ENCODE assay signal across 8 cellular contexts in the genomic region with DNA sequence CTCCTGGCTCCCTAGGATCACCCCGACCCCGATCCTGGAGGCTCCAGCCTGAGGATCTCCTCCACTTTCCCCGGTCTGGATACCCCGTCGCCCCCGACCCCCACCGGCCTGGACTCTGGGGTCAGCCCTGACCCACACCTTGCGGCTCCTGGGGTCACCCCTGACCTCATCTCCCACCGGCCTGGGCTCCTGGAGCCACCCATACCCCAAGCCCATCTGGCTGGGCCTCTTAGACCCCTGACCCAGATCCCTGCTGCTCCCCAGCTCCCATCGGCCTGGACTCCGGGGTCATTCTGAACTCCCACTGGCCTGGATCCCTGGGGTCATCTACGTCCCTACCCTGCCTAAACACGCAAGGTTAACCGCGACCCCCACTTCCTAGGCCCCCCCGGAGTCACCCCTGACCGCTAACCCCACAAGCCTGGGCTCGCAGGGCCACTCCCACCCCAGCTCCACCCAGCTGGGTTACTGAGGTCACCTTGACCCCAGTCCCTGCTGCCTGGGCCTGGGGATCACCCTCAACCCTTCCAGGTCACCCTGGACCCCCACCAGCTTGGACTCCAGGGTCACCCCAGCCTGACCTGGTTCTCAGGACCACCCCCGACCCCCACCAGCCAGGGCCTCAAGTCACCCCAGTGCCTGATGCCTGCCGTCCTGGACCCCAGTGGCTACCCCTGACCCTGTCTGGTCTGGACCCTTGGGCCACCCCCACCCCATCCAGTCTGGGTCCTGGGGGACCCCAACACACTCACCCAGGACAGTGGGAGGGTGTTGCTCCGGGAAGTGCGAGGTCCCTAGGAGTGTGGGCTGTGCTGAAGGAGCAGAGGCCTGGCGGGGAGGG. TPM values are rescaled to one million over a fixed set of nuclear protein-coding genes. Genes with fewer than 3 reads are reported as not detected.
A peak's percentile ranks its signal among the peaks of the same experiment; 100 is the strongest.
DNase-seq lines count a peak whose midpoint lies in the region.

No MANE protein-coding gene starts in this region.

- no peaks in the 10 kb centered on the region for H3K27me3 Mint-ChIP-seq in CD4-positive, alpha-beta memory T cell

- intact Hi-C loops in CD4-positive, alpha-beta memory T cell (cut with micrococcal nuclease), result loop anchor here (5.0 kb wide), 1 partner anchor 44 kb away; no protein-coding TSS in a partner anchor

- H3K9me3 ChIP-seq in CD4-positive, alpha-beta memory T cell (ENCODE audit: control insufficient read depth in 1 of 2, low read length in 2 of 2), result no peaks in the 10 kb centered on the region
- no peaks in the 10 kb centered on the region for H3K9me3 ChIP-seq in adipocyte (ENCODE audit: control insufficient read depth, low read length)

- H3K4me3 Mint-ChIP-seq in CD4-positive, alpha-beta memory T cell, result peak overlapping the region; percentile 90 to 100 (median 96)

- CTCF ChIA-PET in CD4-positive, alpha-beta memory T cell (lab: Charles Lee; ENCODE audit: partially characterized antibody), result interaction anchor here (1.0 to 6.8 kb wide), 7 partner anchors 17 to 72 kb away, joined by 3 to 50 read pairs (median 4); no protein-coding TSS in a partner anchor

- H3K4me1 ChIP-seq in CD4-positive, alpha-beta memory T cell (ENCODE audit: insufficient read depth, low read length), result peaks cover 43% of the 10 kb centered on the region
- peaks cover 20% of the 10 kb centered on the region for H3K4me1 ChIP-seq in adipocyte (ENCODE audit: control insufficient read depth, insufficient read depth, low read length)

- peak overlapping the region; percentile 94 for H3K27ac ChIP-seq in CD4-positive, alpha-beta memory T cell (ENCODE audit: low read depth, low read length)

- POLR2A ChIA-PET in CD4-positive, alpha-beta memory T cell (lab: Charles Lee; ENCODE audit: partially characterized antibody), result interaction anchor here (0.6 to 8.5 kb wide), 5 partner anchors 24 to 92 kb away, joined by 3 to 216 read pairs (median 33); partner anchors contain the start of gene AP5Z1

- peak overlapping the region; percentile 59 to 73 for H3K4me3 ChIP-seq in CD4-positive, alpha-beta memory T cell (ENCODE audit: low read length in 2 of 2)
- peak overlapping the region; percentile 97 for H3K4me3 ChIP-seq in adipocyte (ENCODE audit: low read length)
- peak overlapping the region; percentile 30 for H3K4me3 ChIP-seq in iPS-11a (ENCODE audit: low read depth, low read length)

- H3K36me3 Mint-ChIP-seq in CD4-positive, alpha-beta memory T cell, result peaks cover 7 to 18% of the 10 kb centered on the region in 2 donors

- H3K9ac ChIP-seq in adipocyte (ENCODE audit: low read length), result peak overlapping the region; percentile 97

- no peaks in the 10 kb centered on the region for H3K27me3 ChIP-seq in CD4-positive, alpha-beta memory T cell (ENCODE audit: insufficient read depth, low read length)
- H3K27me3 ChIP-seq in adipocyte (replicated peaks; ENCODE audit: control insufficient read depth, insufficient read depth, low read length), result no peaks in the 10 kb centered on the region

- H3K4me1 Mint-ChIP-seq in CD4-positive, alpha-beta memory T cell, result peaks cover 27 to 47% (median 36%) of the 10 kb centered on the region in 4 donors

- peak in 2 of 5 donors; percentile 5 to 50 for DNase-seq in CD4-positive, alpha-beta memory T cell
- peak; percentile 32 for DNase-seq in NCI-H69 (lab: John Stamatoyannopoulos, UW)
- DNase-seq in adipocyte (ENCODE audit: low read depth), result peak; percentile 18
- DNase-seq in stimulated activated CD4-positive, alpha-beta T cell treated with anti-CD3 and anti-CD28 coated beads, Interleukin-1b, Interleukin-23, amount 100 ng/mL, for 48 hours, result peak; percentile 9
- DNase-seq in putamen (ENCODE audit: low spot score), result no peak
- no peak for DNase-seq in Kasumi-1 (lab: John Stamatoyannopoulos, UW)
- DNase-seq in DMS79 treated with DMSO at 0.1 percent for 48 hours (lab: John Stamatoyannopoulos, UW), result no peak

- H3K36me3 ChIP-seq in CD4-positive, alpha-beta memory T cell (ENCODE audit: insufficient read depth, low read length), result no peaks in the 10 kb centered on the region
- no peaks in the 10 kb centered on the region for H3K36me3 ChIP-seq in adipocyte (ENCODE audit: control insufficient read depth, insufficient read depth, low read length, severe bottlenecking)

- H3K9me3 Mint-ChIP-seq in CD4-positive, alpha-beta memory T cell, result no peaks in the 10 kb centered on the region

- peak overlapping the region; percentile 91 to 98 (median 96) for H3K27ac Mint-ChIP-seq in CD4-positive, alpha-beta memory T cell

RNA-seq across cellular contexts. Expression of gene FOXK1, which starts 1.2 kb away (rescaled TPM):
- 10 to 100 TPM; 52.9 to 53.3 TPM for total RNA-seq in CD4-positive, alpha-beta memory T cell
- polyA plus RNA-seq in CD4-positive, alpha-beta memory T cell, result 1 to 10 TPM; 1.3 to 5.0 TPM

Comparison
In these comparisons a context has a peak if more than half of its experiments do, and no peak if none do; other contexts are left out.
1. DNase-seq: peak in NCI-H69 (single experiment), adipocyte (single experiment) and stimulated activated CD4-positive, alpha-beta T cell treated with anti-CD3 and anti-CD28 coated beads, Interleukin-1b, Interleukin-23, amount 100 ng/mL, for 48 hours (single experiment); none in putamen (single experiment), Kasumi-1 (0 of 2) and DMS79 treated with DMSO at 0.1 percent for 48 hours (single experiment).
2. H3K4me3 ChIP-seq: peak in every context shown above with its lines; median percentile 97 in adipocyte; 66 in CD4-positive, alpha-beta memory T cell; 30 in iPS-11a.